19 cellular contexts compared by ENCODE assay signal in the genomic region with DNA sequence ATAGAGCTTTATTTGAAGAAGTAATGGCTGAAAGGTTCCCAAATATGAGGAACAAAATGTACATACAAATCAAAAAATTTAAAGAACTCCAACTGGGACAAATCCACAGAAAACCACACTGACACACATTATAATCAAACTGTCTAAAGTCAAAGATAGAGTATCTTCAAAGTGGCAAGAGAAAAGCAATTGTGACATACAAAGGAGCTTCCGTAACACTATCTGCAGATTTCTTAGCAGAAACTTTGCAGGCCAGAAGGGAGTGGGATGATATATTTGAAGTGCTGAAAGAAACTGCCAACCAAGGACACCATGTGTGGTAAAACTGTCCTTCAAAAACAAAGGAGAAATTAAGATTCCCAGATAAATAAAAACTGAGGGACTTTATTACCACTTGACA.
"Had no signal": no experiment of that assay in that cellular context is flagged by ENCODE, and none has a peak within 500 bp of the region (broad histone marks: within the 10 kb centered on the region; RNA-seq: fewer than 3 reads in every experiment).

No MANE protein-coding gene starts in this region.

- DNase-seq: activated CD4-positive, alpha-beta T cell treated with anti-CD3 and anti-CD28 coated beads for 36 hours; activated CD4-positive, alpha-beta T cell treated with anti-CD3 and anti-CD28 coated beads, Interleukin-2, amount 50 U/mL, for 48 hours; activated gamma-delta T cell; effector memory CD8-positive, alpha-beta T cell; foreskin melanocyte; glutamatergic neuron; hippocampal formation; islet precursor cell; lower lobe of right lung; midbrain; nucleus accumbens; retina; stimulated activated CD4-positive, alpha-beta T cell treated with anti-CD3 and anti-CD28 coated beads, Interleukin-2, amount 100 ng/mL, for 24 hours; stimulated activated naive CD8-positive, alpha-beta T cell treated with anti-CD3 and anti-CD28 coated beads, Interleukin-15, Interleukin-2, amounts not matched to agents 100 U/mL and 50 U/mL, for 24 hours; substantia nigra; tibial artery had no signal

- H3K4me3 Mint-ChIP-seq: activated CD4-positive, alpha-beta T cell treated with anti-CD3 and anti-CD28 coated beads for 36 hours; activated naive CD4-positive, alpha-beta T cell treated with anti-CD3 and anti-CD28 coated beads, Interleukin-2, amount 50 U/mL, for 24 hours; effector memory CD8-positive, alpha-beta T cell; nephron; T-helper 2 cell treated with Interferon-gamma antibody and Interleukin-4, amounts not matched to agents 5 μg/mL and 100 μg/mL, for 36 hours had no signal

- H3K4me1 Mint-ChIP-seq: activated CD4-positive, alpha-beta T cell treated with anti-CD3 and anti-CD28 coated beads for 36 hours; activated naive CD4-positive, alpha-beta T cell treated with anti-CD3 and anti-CD28 coated beads, Interleukin-2, amount 50 U/mL, for 24 hours had no signal

- H3K4me1 ChIP-seq: lower lobe of right lung, tibial artery had no signal

- H3K36me3 ChIP-seq: tibial artery had no signal

- ATAC-seq: activated CD4-positive, alpha-beta T cell treated with anti-CD3 and anti-CD28 coated beads for 36 hours; effector memory CD8-positive, alpha-beta T cell; lower lobe of right lung; stimulated activated naive CD8-positive, alpha-beta T cell treated with anti-CD3 and anti-CD28 coated beads, Interleukin-15, Interleukin-2, amounts not matched to agents 100 U/mL and 50 U/mL, for 24 hours had no signal

- H3K4me3 ChIP-seq: lower lobe of right lung, tibial artery had no signal

- H3K9me3 ChIP-seq: lower lobe of right lung had no signal

- H3K9me3 Mint-ChIP-seq: T-helper 2 cell treated with Interferon-gamma antibody and Interleukin-4, amounts not matched to agents 5 μg/mL and 100 μg/mL, for 36 hours had no signal

- H3K27ac ChIP-seq: lower lobe of right lung, tibial artery had no signal

- H3K27me3 ChIP-seq: tibial artery had no signal

- H3K27ac Mint-ChIP-seq: activated CD4-positive, alpha-beta T cell treated with anti-CD3 and anti-CD28 coated beads for 36 hours; effector memory CD8-positive, alpha-beta T cell; T-helper 2 cell treated with Interferon-gamma antibody and Interleukin-4, amounts not matched to agents 5 μg/mL and 100 μg/mL, for 36 hours had no signal
